Comparison of ENCODE assay signal across 8 cellular contexts in genomic region chr17:42563543-42563942, GRCh38. TPM values are rescaled to one million over a fixed set of nuclear protein-coding genes. Genes with fewer than 3 reads are reported as not detected.
DNase-seq lines count a peak whose midpoint lies in the region; ATAC-seq and TF ChIP-seq lines count a peak whose summit lies in the region.

No MANE protein-coding gene starts in this region.

- peak overlapping the region; percentile 76 for H3K27ac ChIP-seq in PC-3 (ENCODE audit: low read length)
- peak overlapping the region in 3 of 4 donors; percentile 10 to 90 (median 11) for H3K27ac ChIP-seq in esophagus muscularis mucosa (replicated peaks in 1 of 4)
- H3K27ac ChIP-seq in skin epidermis: peak overlapping the region in 12 of 21 experiments; percentile 9 to 97 (median 88)

- H4K20me1 ChIP-seq in PC-3 (ENCODE audit: low read length): no peaks in the 10 kb centered on the region

- WGBS in esophagus muscularis mucosa: 33% methylated on average over 1 of the region's 1 CpG

- BruUV-seq in PC-3 (replicated peaks; lab: Mats Ljungman, UMichigan): no TSS peak

- no peaks in the 10 kb centered on the region for H3F3A ChIP-seq in PC-3 (ENCODE audit: low read length, unreplicated experiment)

- H3K4me1 ChIP-seq in PC-3 (ENCODE audit: insufficient read depth, low read length): peaks cover 25% of the 10 kb centered on the region
- peaks cover 40 to 69% (median 62%) of the 10 kb centered on the region in 4 donors for H3K4me1 ChIP-seq in esophagus muscularis mucosa

- H3K36me3 ChIP-seq in PC-3 (ENCODE audit: low read depth, low read length) (peaks cover 6% of the 10 kb centered on the region; the same call in 1 of the 2 replicates), esophagus muscularis mucosa (peaks cover 19 to 32% (median 28%) of the 10 kb centered on the region in 4 donors)

- no peak for TF ChIP-seq EP300 in esophagus muscularis mucosa (IDR thresholded peaks at IDR 0.05)

- TF ChIP-seq CTCF in PC-3 (conservative IDR thresholded peaks at IDR 0.05; ENCODE audit: low read depth, low read length) (no peak), esophagus muscularis mucosa (IDR thresholded peaks at IDR 0.05) (no peak)

- no peak overlapping the region for H2AFZ ChIP-seq in PC-3 (ENCODE audit: low read length)

- CTCF ChIA-PET in PC-3 (lab: Charles Lee): no interaction called here

- H3K9me3 ChIP-seq in PC-3 (ENCODE audit: low read length) (no peaks in the 10 kb centered on the region), esophagus muscularis mucosa (no peaks in the 10 kb centered on the region)

- H3K9ac ChIP-seq in PC-3 (ENCODE audit: low read length): peak overlapping the region; percentile 95

- H3K27me3 ChIP-seq in PC-3 (ENCODE audit: low read length): no peaks in the 10 kb centered on the region
- H3K27me3 ChIP-seq in esophagus muscularis mucosa: no peaks in the 10 kb centered on the region

- POLR2A ChIA-PET in PC-3 (lab: Charles Lee; ENCODE audit: unreplicated experiment): no interaction called here

- ATAC-seq in PC-3 (0 out of 2 replicates have a peak, but pooled peaks have one; percentile 5), GM18870 (IDR thresholded peaks at IDR 0.05; ENCODE audit: unreplicated experiment) (no peak), GM19324 (IDR thresholded peaks at IDR 0.05; ENCODE audit: low FRiP score, unreplicated experiment) (no peak)

- peak overlapping the region; percentile 99 for H3K4me2 ChIP-seq in PC-3 (ENCODE audit: low read length)

- intact Hi-C loops in PC-3 (cut with micrococcal nuclease): no loop called here
- intact Hi-C loops in esophagus muscularis mucosa (cut with DNase I): no loop called here

- no peak for TF ChIP-seq POLR2A in esophagus muscularis mucosa (IDR thresholded peaks at IDR 0.05; ENCODE audit: low read depth)

- peaks cover 45% of the 10 kb centered on the region for H3K79me2 ChIP-seq in PC-3 (ENCODE audit: low read length)

- DNase-seq in NCI-H1105 treated with DMSO at 0.1 percent for 48 hours (lab: John Stamatoyannopoulos, UW) (peak; percentile 13), NCI-H1105 (lab: John Stamatoyannopoulos, UW) (no peak), PC-3 (peak; percentile 61), esophagus muscularis mucosa (ENCODE audit: extremely low spot score) (no peak), iPS-NIHi11 (ENCODE audit: low spot score) (no peak)

- peak overlapping the region; percentile 83 for H3K4me3 ChIP-seq in PC-3 (ENCODE audit: low read length)
- peak overlapping the region in 3 of 4 donors; percentile 70 to 87 (median 75) for H3K4me3 ChIP-seq in esophagus muscularis mucosa
- H3K4me3 ChIP-seq in skin epidermis: peak overlapping the region in 3 of 7 experiments; percentile 71 to 80 (median 76)

- H3K9me2 ChIP-seq in PC-3 (replicated peaks; ENCODE audit: low read length): no peaks in the 10 kb centered on the region

RNA-seq across cellular contexts. Expression of gene COASY, which starts 1.6 kb away (rescaled TPM):
- 33.3 and 54.3 TPM in 2 replicates for total RNA-seq in PC-3 (2014; rRNA removed)
- 10 to 100 TPM; 13.4 to 27.5 (median 22.4) TPM for total RNA-seq in esophagus muscularis mucosa

RNA-seq across cellular contexts. Expression of gene MLX, which starts 3.4 kb away (rescaled TPM):
- total RNA-seq in PC-3 (2014; rRNA removed): 25.8 and 26.2 TPM in 2 replicates
- total RNA-seq in esophagus muscularis mucosa: 10 to 100 TPM; 24.9 to 34.5 (median 29.3) TPM

RNA-seq across cellular contexts. Expression of gene HSD17B1, which starts 10.8 kb away (rescaled TPM):
- 0.86 and 1.5 TPM in 2 replicates for total RNA-seq in PC-3 (2014; rRNA removed)
- 1 to 10 TPM in 1 of 4 donors, under 1 TPM in 3; 0.13 to 2.5 (median 0.62) TPM for total RNA-seq in esophagus muscularis mucosa

RNA-seq across cellular contexts. Expression of gene PSMC3IP, which starts 14.0 kb away (rescaled TPM):
- total RNA-seq in PC-3 (2014; rRNA removed): 20.3 and 24.1 TPM in 2 replicates
- 1 to 10 TPM; 2.2 to 5.0 (median 4.2) TPM for total RNA-seq in esophagus muscularis mucosa

RNA-seq across cellular contexts. Expression of gene NAGLU, which starts 27.5 kb away (rescaled TPM):
- total RNA-seq in PC-3 (2014; rRNA removed) (4.9 and 9.8 TPM in 2 replicates), esophagus muscularis mucosa (10 to 100 TPM; 27.8 to 36.6 (median 31.8) TPM)

Comparison
In these comparisons a context has a peak if more than half of its experiments do, and no peak if none do; other contexts are left out.
1. DNase-seq: peak in NCI-H1105 treated with DMSO at 0.1 percent for 48 hours (single experiment) and PC-3 (single experiment); none in NCI-H1105 (single experiment), esophagus muscularis mucosa (single experiment) and iPS-NIHi11 (single experiment).
2. H3K27ac ChIP-seq: peak in every context shown above with its lines; median percentile 88 in skin epidermis; 76 in PC-3; 11 in esophagus muscularis mucosa.